Comparison of ENCODE assay signal across 14 cellular contexts in the genomic region with DNA sequence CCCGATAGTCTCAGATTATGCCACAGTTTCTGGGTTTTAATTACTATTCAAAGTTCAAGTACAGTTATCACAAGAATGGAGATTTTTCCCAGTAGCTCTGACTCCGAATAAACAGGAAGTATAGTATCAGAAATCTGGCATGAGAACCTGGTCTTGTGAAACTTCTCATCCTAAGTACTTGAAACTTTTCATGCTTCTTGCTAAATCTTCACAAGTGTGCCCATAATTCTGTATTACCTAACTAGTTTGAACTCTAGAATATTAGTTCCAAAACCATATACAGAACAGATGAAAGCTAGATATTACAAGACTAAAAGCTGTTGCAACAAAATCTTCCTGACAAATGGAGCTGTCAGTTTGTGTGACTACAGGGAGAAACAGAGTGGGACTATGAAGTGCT.
DNase-seq lines count a peak whose midpoint lies in the region; ATAC-seq and TF ChIP-seq lines count a peak whose summit lies in the region.
"Had no signal": no experiment of that assay in that cellular context is flagged by ENCODE, and none has a peak within 500 bp of the region (broad histone marks: within the 10 kb centered on the region; RNA-seq: fewer than 3 reads in every experiment).

No MANE protein-coding gene starts in this region.

- no peak for ATAC-seq in GM19467 (IDR thresholded peaks at IDR 0.05; ENCODE audit: unreplicated experiment)
- ATAC-seq: stimulated activated naive B cell treated with anti-CD40 and anti-IgM and Interleukin-4, amounts not matched to agents 10 μg/mL and 1 μg/mL and 100 μg/mL, for 72 hours had no signal

- DNase-seq in AG20443 (ENCODE audit: low spot score) = peak; percentile 43
- peak; percentile 28 for DNase-seq in OCI-M1 (lab: John Stamatoyannopoulos, UW)
- DNase-seq in fibroblast of the aortic adventitia (ENCODE audit: low read depth) = peak; percentile 93
- DNase-seq in non-pigmented ciliary epithelial cell (ENCODE audit: low read depth) = peak; percentile 65
- DNase-seq in NCI-H526 treated with DMSO at 0.1 percent for 48 hours (lab: John Stamatoyannopoulos, UW) = no peak
- no peak for DNase-seq in stimulated activated CD4-positive, alpha-beta T cell treated with anti-CD3 and anti-CD28 coated beads, Interleukin-4, amount 100 ng/mL, for 24 hours
- no peak for DNase-seq in NCI-H2196 treated with DMSO at 0.1 percent for 48 hours (lab: John Stamatoyannopoulos, UW; ENCODE audit: unreplicated experiment)
- DNase-seq: adrenal gland; CD4-positive, CD25-positive, alpha-beta regulatory T cell; NCI-H1092; NCI-H510A treated with DMSO at 0.1 percent for 48 hours; stimulated activated naive B cell treated with anti-CD40 and anti-IgM and Interleukin-4, amounts not matched to agents 10 μg/mL and 1 μg/mL and 100 μg/mL, for 72 hours; WERI-Rb-1 had no signal

- H3K4me3 ChIP-seq in fibroblast of the aortic adventitia (ENCODE audit: low read depth, low read length) = no peak overlapping the region
- H3K4me3 ChIP-seq: adrenal gland had no signal

- no peak for TF ChIP-seq CTCF in fibroblast of the aortic adventitia (IDR thresholded peaks at IDR 0.05; ENCODE audit: insufficient read depth, low read length)

Comparison
In these comparisons a context has a peak if more than half of its experiments do, and no peak if none do; other contexts are left out.
1. DNase-seq: peak in AG20443 (single experiment), OCI-M1 (single experiment), fibroblast of the aortic adventitia (single experiment) and non-pigmented ciliary epithelial cell (single experiment); none in NCI-H526 treated with DMSO at 0.1 percent for 48 hours (single experiment), stimulated activated CD4-positive, alpha-beta T cell treated with anti-CD3 and anti-CD28 coated beads, Interleukin-4, amount 100 ng/mL, for 24 hours (single experiment) and NCI-H2196 treated with DMSO at 0.1 percent for 48 hours (single experiment).